In genomic region chrX:54838583-54838982, GRCh38 we compare ENCODE assay signal across 36 cellular contexts. TPM values are rescaled to one million over a fixed set of nuclear protein-coding genes. Genes with fewer than 3 reads are reported as not detected.
"Had no signal": no experiment of that assay in that cellular context is flagged by ENCODE, and none has a peak within 500 bp of the region (broad histone marks: within the 10 kb centered on the region; RNA-seq: fewer than 3 reads in every experiment).

No MANE protein-coding gene starts in this region.

- H3K9me3 ChIP-seq: MG63 had no signal

- H3K4me3 ChIP-seq: MG63 had no signal

- H3K27me3 ChIP-seq: MG63 had no signal

- H3K36me3 ChIP-seq: MG63 had no signal

- DNase-seq: Karpas-422, Kasumi-1, MG63, MM.1S, MV-4-11, NCI-H1048, NCI-H1092, NCI-H1092 treated with DMSO at 0.1 percent for 48 hours, NCI-H1105, NCI-H1105 treated with DMSO at 0.1 percent for 48 hours, NCI-H1417 treated with DMSO at 0.1 percent for 48 hours, NCI-H1436, NCI-H1436 treated with DMSO at 0.1 percent for 48 hours, NCI-H146, NCI-H1694, NCI-H1694 treated with DMSO at 0.1 percent for 48 hours, NCI-H187, NCI-H187 treated with DMSO at 0.1 percent for 48 hours, NCI-H1930, NCI-H2029, NCI-H2029 treated with DMSO at 0.1 percent for 48 hours, NCI-H2081, NCI-H2081 treated with DMSO at 0.1 percent for 48 hours, NCI-H2107, NCI-H2171, NCI-H2171 treated with DMSO at 0.1 percent for 48 hours, NCI-H2227 treated with DMSO at 0.1 percent for 48 hours, NCI-H226, NCI-H345, NCI-H446, NCI-H446 treated with DMSO at 0.1 percent for 48 hours, NCI-H510A, NCI-H510A treated with DMSO at 0.1 percent for 48 hours had no signal

RNA-seq across cellular contexts. Expression of gene ITIH6, which starts 40.5 kb away (rescaled TPM):
- total RNA-seq: LHCN-M2, M059J, MCF 10A had no signal
